In genomic region chr4:8549352-8549931, GRCh38 we compare ENCODE assay signal across 3 cellular contexts.
TF ChIP-seq lines count a peak whose summit lies in the region.

No MANE protein-coding gene starts in this region.

TF ChIP-seq in SK-N-SH, 30 proteins besides CTCF, POLR2A, EP300 and RAD21:
- TF ChIP-seq POLR2AphosphoS5 (IDR thresholded peaks at IDR 0.05; ENCODE audit: low read depth, low read length) (no peak), SMC3 (IDR thresholded peaks at IDR 0.05; ENCODE audit: low read depth, low read length) (no peak), GATA2 (CRISPR knock-in tag; IDR thresholded peaks at IDR 0.05) (no peak), REST (IDR thresholded peaks at IDR 0.05; ENCODE audit: low read depth, low read length) (no peak), NFIC (IDR thresholded peaks at IDR 0.05; ENCODE audit: borderline replicate concordance) (no peak), TCF12 (IDR thresholded peaks at IDR 0.05) (no peak), RFX5 (IDR thresholded peaks at IDR 0.05; ENCODE audit: low read length) (no peak), ELF1 (IDR thresholded peaks at IDR 0.05) (no peak), MAX (IDR thresholded peaks at IDR 0.05; ENCODE audit: low read depth) (no peak), CHD2 (IDR thresholded peaks at IDR 0.05; ENCODE audit: low read length, partially characterized antibody) (no peak), NRF1 (IDR thresholded peaks at IDR 0.05; ENCODE audit: low read depth, low read length) (no peak), MXI1 (IDR thresholded peaks at IDR 0.05; ENCODE audit: low read depth, low read length) (no peak), EZH2phosphoT487 (IDR thresholded peaks at IDR 0.05; ENCODE audit: borderline replicate concordance, low read depth) (no peak), RCOR1 (IDR thresholded peaks at IDR 0.05; ENCODE audit: low read length) (no peak), FOXJ3 (CRISPR knock-in tag; IDR thresholded peaks at IDR 0.05) (no peak), USF2 (IDR thresholded peaks at IDR 0.05; ENCODE audit: borderline replicate concordance, low read depth, low read length) (no peak), SIN3A (IDR thresholded peaks at IDR 0.05; ENCODE audit: borderline replicate concordance, low read depth, low read length) (no peak), YY1 (IDR thresholded peaks at IDR 0.05; ENCODE audit: low read depth) (no peak)

TF ChIP-seq in SK-N-SH treated with all-trans-retinoic acid at 6 μM for 48 hours, 23 proteins besides CTCF, POLR2A, EP300 and RAD21:
- TF ChIP-seq ZNF70 (CRISPR knock-in tag; IDR thresholded peaks at IDR 0.05) (no peak), TCF4 (CRISPR knock-in tag; IDR thresholded peaks at IDR 0.05; ENCODE audit: borderline replicate concordance) (no peak), TSHZ2 (CRISPR knock-in tag; IDR thresholded peaks at IDR 0.05) (no peak), CSRNP3 (CRISPR knock-in tag; IDR thresholded peaks at IDR 0.05) (no peak), ESRRG (CRISPR knock-in tag; IDR thresholded peaks at IDR 0.05) (no peak), PPARA (CRISPR knock-in tag; IDR thresholded peaks at IDR 0.05; ENCODE audit: borderline replicate concordance) (no peak), GLIS3 (CRISPR knock-in tag; IDR thresholded peaks at IDR 0.05) (no peak), TOX (CRISPR knock-in tag; IDR thresholded peaks at IDR 0.05; ENCODE audit: borderline replicate concordance) (no peak), PATZ1 (CRISPR knock-in tag; IDR thresholded peaks at IDR 0.05; ENCODE audit: borderline replicate concordance) (no peak), ZC3H10 (CRISPR knock-in tag; IDR thresholded peaks at IDR 0.05) (no peak)
TF ChIP-seq in SK-N-SH treated with all-trans-retinoic acid at 6 μM for 48 hours: peak in this region for 0.

TF ChIP-seq in K562, 482 proteins besides CTCF, POLR2A, EP300 and RAD21 (continues in another document):
- TF ChIP-seq LCOR (CRISPR knock-in tag; IDR thresholded peaks at IDR 0.05) (no peak), ZNF583 (CRISPR knock-in tag; IDR thresholded peaks at IDR 0.05) (0 out of 2 replicates have a peak, but pooled peaks have one; percentile 27), CBFB (CRISPR knock-in tag; IDR thresholded peaks at IDR 0.05) (no peak), MAZ (CRISPR knock-in tag; conservative IDR thresholded peaks at IDR 0.05 in 1 of 2, IDR thresholded peaks at IDR 0.05 in 1 of 2) (0 out of 4 replicates have a peak, but pooled peaks have one; percentile 16 to 23), SMARCA4 (IDR thresholded peaks at IDR 0.05) (0 out of 2 replicates have a peak, but pooled peaks have one; percentile 22), ZNF76 (CRISPR knock-in tag; IDR thresholded peaks at IDR 0.05; ENCODE audit: borderline replicate concordance) (0 out of 2 replicates have a peak, but pooled peaks have one; percentile 51), HNRNPL (IDR thresholded peaks at IDR 0.05; ENCODE audit: low read depth, low read length) (no peak), NR4A1 (CRISPR knock-in tag; IDR thresholded peaks at IDR 0.05) (no peak), NR4A1 (tag; IDR thresholded peaks at IDR 0.05) (0 out of 2 replicates have a peak, but pooled peaks have one; percentile 24), NR2C2 (CRISPR knock-in tag; IDR thresholded peaks at IDR 0.05) (no peak), NR2C2 (tag; IDR thresholded peaks at IDR 0.05) (peak; percentile 48), ZNF589 (CRISPR knock-in tag; IDR thresholded peaks at IDR 0.05; ENCODE audit: low read depth) (peak; percentile 83), RFX1 (IDR thresholded peaks at IDR 0.05) (no peak), ZNF592 (IDR thresholded peaks at IDR 0.05) (peak; percentile 88), PHF8 (IDR thresholded peaks at IDR 0.05; ENCODE audit: borderline replicate concordance, low read length) (peak; percentile 33; the same call in 1 of the 2 replicates), KLF1 (tag; IDR thresholded peaks at IDR 0.05) (no peak), PRPF4 (IDR thresholded peaks at IDR 0.05; ENCODE audit: insufficient read depth, low read depth, low read length, poor library complexity, severe bottlenecking) (no peak), NCOA1 (IDR thresholded peaks at IDR 0.05; ENCODE audit: low read depth) (no peak), ZBTB40 (IDR thresholded peaks at IDR 0.05) (peak; percentile 57), ZBTB40 (CRISPR knock-in tag; IDR thresholded peaks at IDR 0.05) (no peak), CXXC5 (CRISPR knock-in tag; IDR thresholded peaks at IDR 0.05) (peak; percentile 78), TBL1XR1 (IDR thresholded peaks at IDR 0.05; ENCODE audit: low read length in 2 of 2) (0 out of 4 replicates have a peak, but pooled peaks of 1 of the 2 experiments have one; percentile 14), HNRNPH1 (optimal IDR thresholded peaks at IDR 0.05; ENCODE audit: low read depth, low read length) (no peak), ELF4 (CRISPR knock-in tag; IDR thresholded peaks at IDR 0.05) (0 out of 2 replicates have a peak, but pooled peaks have one; percentile 26), ZNF175 (CRISPR knock-in tag; IDR thresholded peaks at IDR 0.05; ENCODE audit: low read depth) (peak; percentile 62), CBFA2T3 (IDR thresholded peaks at IDR 0.05) (0 out of 2 replicates have a peak, but pooled peaks have one; percentile 4), SRF (CRISPR knock-in tag; IDR thresholded peaks at IDR 0.05) (0 out of 4 replicates have a peak, but pooled peaks of 1 of the 2 experiments have one; percentile 21), ZFP91 (CRISPR knock-in tag; IDR thresholded peaks at IDR 0.05) (no peak), RBFOX2 (IDR thresholded peaks at IDR 0.05; ENCODE audit: low read depth, low read length) (peak; percentile 51; the same call in 1 of the 2 replicates), MEF2A (IDR thresholded peaks at IDR 0.05; ENCODE audit: control insufficient read depth, low read depth, low read length) (no peak), REST (CRISPR knock-in tag; IDR thresholded peaks at IDR 0.05; ENCODE audit: low read depth) (0 out of 2 replicates have a peak, but pooled peaks have one; percentile 17), NR2C1 (IDR thresholded peaks at IDR 0.05) (no peak), NR2C1 (tag; IDR thresholded peaks at IDR 0.05) (0 out of 2 replicates have a peak, but pooled peaks have one; percentile 49), ETV1 (tag; conservative IDR thresholded peaks at IDR 0.05; ENCODE audit: low read depth) (peak; percentile 62), ZNF707 (CRISPR knock-in tag; conservative IDR thresholded peaks at IDR 0.05) (no peak)
